Comparison of ENCODE assay signal across 9 cellular contexts in genomic region chr10:25875555-25876165, GRCh38. TPM values are rescaled to one million over a fixed set of nuclear protein-coding genes. Genes with fewer than 3 reads are reported as not detected.
DNase-seq lines count a peak whose midpoint lies in the region; TF ChIP-seq lines count a peak whose summit lies in the region.
"Had no signal": no experiment of that assay in that cellular context is flagged by ENCODE, and none has a peak within 500 bp of the region (broad histone marks: within the 10 kb centered on the region; RNA-seq: fewer than 3 reads in every experiment).

No MANE protein-coding gene starts in this region.

- H3K4me1 ChIP-seq in SJCRH30 (no peaks in the 10 kb centered on the region), uterus (no peaks in the 10 kb centered on the region)

- intact Hi-C loops in head of caudate nucleus (cut with DNase I) (no loop called here), posterior cingulate gyrus (cut with DNase I) (loop anchor here (5.0 kb wide), 1 partner anchor 682 kb away; no protein-coding TSS in a partner anchor), uterus (cut with DNase I; ENCODE audit: low total_unique reads) (no loop called here)

- H3K9me3 ChIP-seq in SJCRH30 (replicated peaks) (no peaks in the 10 kb centered on the region), uterus (no peaks in the 10 kb centered on the region)
- H3K9me3 ChIP-seq: ovary had no signal

- H3K27me3 ChIP-seq in SJCRH30 (no peaks in the 10 kb centered on the region), uterus (no peaks in the 10 kb centered on the region)
- H3K27me3 ChIP-seq: ovary had no signal

- no peaks in the 10 kb centered on the region for H3K36me3 ChIP-seq in SJCRH30
- no peaks in the 10 kb centered on the region for H3K36me3 ChIP-seq in uterus
- H3K36me3 ChIP-seq: ovary had no signal

- TF ChIP-seq CTCF in GM12865 (IDR thresholded peaks at IDR 0.05; ENCODE audit: insufficient read depth, low read depth, low read length, missing control alignments) = peak; percentile 92
- TF ChIP-seq CTCF in uterus (IDR thresholded peaks at IDR 0.05) = peak; percentile 36 to 51 (median 45)

- H3K4me3 ChIP-seq in GM12865 (ENCODE audit: low read depth, low read length) (no peak overlapping the region), SJCRH30 (no peak overlapping the region), uterus (no peak overlapping the region)
- H3K4me3 ChIP-seq: ovary had no signal

- DNase-seq in GM12865 (ENCODE audit: low read depth) = peak; percentile 84
- DNase-seq in HEK293T (ENCODE audit: extremely low spot score) = peak; percentile 66
- peak; percentile 61 for DNase-seq in MV-4-11 (lab: John Stamatoyannopoulos, UW)
- peak; percentile 69 to 89 for DNase-seq in SJCRH30
- DNase-seq in activated gamma-delta T cell treated with anti-CD3 and anti-CD28 coated beads, Interleukin-2, amount 50 U/mL, for 16 hours (ENCODE audit: low read depth) = peak; percentile 41
- DNase-seq in head of caudate nucleus = peak; percentile 40 to 91 (median 82)
- peak; percentile 36 to 92 (median 76) for DNase-seq in posterior cingulate gyrus
- peak in 1 of 2 donors; percentile 15 for DNase-seq in uterus

- TF ChIP-seq POLR2A in uterus (IDR thresholded peaks at IDR 0.05) = no peak

- CTCF ChIA-PET in HEK293T (lab: Yijun Ruan, JAX) = interaction anchor here (0.6 to 1.8 kb wide), 12 partner anchors 9 to 661 kb away, joined by 3 to 18 read pairs (median 3); no protein-coding TSS in a partner anchor

- POLR2A ChIA-PET in HEK293T (lab: Yijun Ruan, JAX) = interaction anchor here (1.2 kb wide), 1 partner anchor 59 kb away, joined by 5 read pairs; the partner anchor contains the start of gene MYO3A

- H3K27ac ChIP-seq in SJCRH30 (no peak overlapping the region), uterus (no peak overlapping the region)
- H3K27ac ChIP-seq: ovary had no signal

TF ChIP-seq in HEK293T, 16 proteins besides CTCF, POLR2A, EP300 and RAD21:
- TF ChIP-seq L3MBTL2 (conservative IDR thresholded peaks at IDR 0.05) (no peak; the same call in 1 of the 2 replicates), FOXM1 (IDR thresholded peaks at IDR 0.05; ENCODE audit: borderline replicate concordance) (no peak), SP1 (IDR thresholded peaks at IDR 0.05) (no peak)

RNA-seq across cellular contexts. Expression of gene MYO3A, which starts 58.4 kb away (rescaled TPM):
- total RNA-seq in SJCRH30 (2014; rRNA removed; shearing (Covaris generic)) = not detected in 2 replicates
- 1 to 10 TPM in 1 of 4 donors, under 1 TPM in 1, not detected in 2; 0.58 to 3.4 TPM for total RNA-seq in uterus
